18 cellular contexts compared by ENCODE assay signal in genomic region chr6:104281370-104281769, GRCh38.
DNase-seq lines count a peak whose midpoint lies in the region; ATAC-seq and TF ChIP-seq lines count a peak whose summit lies in the region.
"Had no signal": no experiment of that assay in that cellular context is flagged by ENCODE, and none has a peak within 500 bp of the region (broad histone marks: within the 10 kb centered on the region; RNA-seq: fewer than 3 reads in every experiment).

No MANE protein-coding gene starts in this region.

- H2AFZ ChIP-seq in PC-3 (ENCODE audit: low read length), result no peak overlapping the region

- TF ChIP-seq CTCF in GM10266 (IDR thresholded peaks at IDR 0.05; ENCODE audit: control insufficient read depth, insufficient read depth, low read depth, missing control alignments) (peak; percentile 7), HL-60 (IDR thresholded peaks at IDR 0.05; ENCODE audit: insufficient read depth, low read length) (peak; percentile 30), PC-3 (conservative IDR thresholded peaks at IDR 0.05; ENCODE audit: low read depth, low read length) (peak; percentile 28; the same call in 1 of the 2 replicates)

- POLR2A ChIA-PET in PC-3 (lab: Charles Lee; ENCODE audit: unreplicated experiment), result no interaction called here

- H3K4me3 ChIP-seq in HL-60 (replicated peaks; ENCODE audit: insufficient read depth, low read length) (no peak overlapping the region), PC-3 (ENCODE audit: low read length) (no peak overlapping the region)
- H3K4me3 ChIP-seq: BLaER1 treated with 17β-estradiol and CSF1 and Interleukin-3, amounts not matched to agents 10 nM and 100 nM; body of pancreas; esophagus squamous epithelium; pancreas; thyroid gland had no signal

- no peaks in the 10 kb centered on the region for H3K79me2 ChIP-seq in PC-3 (ENCODE audit: low read length)

- H3K27ac ChIP-seq in HL-60 (replicated peaks) (no peak overlapping the region), PC-3 (ENCODE audit: low read length) (no peak overlapping the region)
- H3K27ac ChIP-seq: BLaER1 treated with 17β-estradiol and CSF1 and Interleukin-3, amounts not matched to agents 10 nM and 100 nM; body of pancreas; esophagus squamous epithelium; pancreas; thyroid gland had no signal

- intact Hi-C loops in PC-3 (cut with micrococcal nuclease), result no loop called here

- no peak overlapping the region for H3K4me2 ChIP-seq in PC-3 (ENCODE audit: low read length)
- H3K4me2 ChIP-seq: BLaER1 treated with 17β-estradiol and CSF1 and Interleukin-3, amounts not matched to agents 10 nM and 100 nM had no signal

- no peak for DNase-seq in GM10266 (ENCODE audit: extremely low spot score)
- DNase-seq in HL-60 (ENCODE audit: low read depth in 1 of 2, low spot score in 1 of 2), result peak in 1 of 2 experiments; percentile 2
- peak; percentile 5 for DNase-seq in PC-3
- peak; percentile 43 for DNase-seq in iPS-NIHi7 (ENCODE audit: extremely low spot score)
- DNase-seq in putamen (ENCODE audit: low spot score), result no peak
- DNase-seq in activated naive CD4-positive, alpha-beta T cell (lab: John Stamatoyannopoulos, UW), result no peak
- DNase-seq in MV-4-11 (lab: John Stamatoyannopoulos, UW), result no peak
- DNase-seq: activated CD4-positive, alpha-beta T cell treated with anti-CD3 and anti-CD28 coated beads, Interleukin-2, amount 10 ng/mL, durations not matched to agents 24 days and 14 days; activated naive CD4-positive, alpha-beta T cell treated with anti-CD3 and anti-CD28 coated beads, Interleukin-2, amount 50 U/mL, for 16 hours; body of pancreas; DND-41; esophagus squamous epithelium; NCI-H2029 treated with DMSO at 0.1 percent for 48 hours; pancreas; thyroid gland had no signal

- CTCF ChIA-PET in PC-3 (lab: Charles Lee), result no interaction called here

- no peaks in the 10 kb centered on the region for H4K20me1 ChIP-seq in PC-3 (ENCODE audit: low read length)
- H4K20me1 ChIP-seq: BLaER1 treated with 17β-estradiol and CSF1 and Interleukin-3, amounts not matched to agents 10 nM and 100 nM had no signal

- no peaks in the 10 kb centered on the region for H3K4me1 ChIP-seq in PC-3 (ENCODE audit: insufficient read depth, low read length)
- H3K4me1 ChIP-seq: body of pancreas, esophagus squamous epithelium, pancreas, thyroid gland had no signal

- no peak for ATAC-seq in PC-3
- ATAC-seq in HG02884 (IDR thresholded peaks at IDR 0.05; ENCODE audit: unreplicated experiment), result no peak
- ATAC-seq: body of pancreas, pancreas, Right ventricle myocardium inferior had no signal

- H3K27me3 ChIP-seq in HL-60 (ENCODE audit: insufficient read depth, poor library complexity, severe bottlenecking) (no peaks in the 10 kb centered on the region), PC-3 (ENCODE audit: low read length) (no peaks in the 10 kb centered on the region)
- H3K27me3 ChIP-seq: BLaER1 treated with 17β-estradiol and CSF1 and Interleukin-3, amounts not matched to agents 10 nM and 100 nM; body of pancreas; esophagus squamous epithelium; pancreas; thyroid gland had no signal

- no peaks in the 10 kb centered on the region for H3K9me2 ChIP-seq in PC-3 (replicated peaks; ENCODE audit: low read length)

- H3K9me3 ChIP-seq in PC-3 (ENCODE audit: low read length), result no peaks in the 10 kb centered on the region
- H3K9me3 ChIP-seq: body of pancreas, esophagus squamous epithelium, pancreas, thyroid gland had no signal

- no peaks in the 10 kb centered on the region for H3K36me3 ChIP-seq in PC-3 (ENCODE audit: low read depth, low read length)
- H3K36me3 ChIP-seq: BLaER1 treated with 17β-estradiol and CSF1 and Interleukin-3, amounts not matched to agents 10 nM and 100 nM; esophagus squamous epithelium; pancreas; thyroid gland had no signal

- H3K9ac ChIP-seq in PC-3 (ENCODE audit: low read length), result no peak overlapping the region
- H3K9ac ChIP-seq: BLaER1 treated with 17β-estradiol and CSF1 and Interleukin-3, amounts not matched to agents 10 nM and 100 nM had no signal

- no peaks in the 10 kb centered on the region for H3F3A ChIP-seq in PC-3 (ENCODE audit: low read length, unreplicated experiment)

- BruUV-seq in PC-3 (replicated peaks; lab: Mats Ljungman, UMichigan), result no TSS peak

Comparison
In these comparisons a context has a peak if more than half of its experiments do, and no peak if none do; other contexts are left out.
1. DNase-seq: peak in PC-3 (single experiment) and iPS-NIHi7 (single experiment); none in GM10266 (single experiment), putamen (single experiment), activated naive CD4-positive, alpha-beta T cell (0 of 4) and MV-4-11 (single experiment).
2. Peak in every context shown above with its lines, with median percentiles within 50 percentile points of each other: CTCF ChIP-seq.